ENCODE assay signal across 17 cellular contexts in genomic region chr7:30149640-30150272, GRCh38. TPM values are rescaled to one million over a fixed set of nuclear protein-coding genes. Genes with fewer than 3 reads are reported as not detected.
DNase-seq lines count a peak whose midpoint lies in the region; ATAC-seq and TF ChIP-seq lines count a peak whose summit lies in the region.
"Had no signal": no experiment of that assay in that cellular context is flagged by ENCODE, and none has a peak within 500 bp of the region (broad histone marks: within the 10 kb centered on the region; RNA-seq: fewer than 3 reads in every experiment).

No MANE protein-coding gene starts in this region.

- no peaks in the 10 kb centered on the region for H3K27me3 Mint-ChIP-seq in activated T-cell treated with anti-CD3 and anti-CD28 coated beads, Interleukin-2, amount 50 U/mL, for 24 hours
- H3K27me3 Mint-ChIP-seq: CD4-positive, CD25-positive, alpha-beta regulatory T cell; type B pancreatic cell had no signal

- TF ChIP-seq CTCF in RWPE2 (IDR thresholded peaks at IDR 0.05; ENCODE audit: poor library complexity, severe bottlenecking) (no peak), lower leg skin (IDR thresholded peaks at IDR 0.05) (no peak)

- peaks cover 12% of the 10 kb centered on the region for H3K4me1 ChIP-seq in RWPE2 (ENCODE audit: insufficient read depth, poor library complexity, severe bottlenecking)
- peaks cover 0 to 6% of the 10 kb centered on the region in 2 donors for H3K4me1 ChIP-seq in esophagus (ENCODE audit: control insufficient read depth in 2 of 2, insufficient read depth in 2 of 2, low read length in 1 of 2)
- H3K4me1 ChIP-seq in thymus (ENCODE audit: control insufficient read depth, insufficient read depth, low read length) = peaks cover 42% of the 10 kb centered on the region

- ATAC-seq in RWPE2 (ENCODE audit: low read depth) = no peak
- no peak for ATAC-seq in HG03159 (IDR thresholded peaks at IDR 0.05; ENCODE audit: unreplicated experiment)
- ATAC-seq: right cardiac atrium had no signal

- intact Hi-C loops in lower leg skin (cut with DNase I; ENCODE audit: low total_unique reads) = no loop called here

- H3K36me3 Mint-ChIP-seq in activated T-cell treated with anti-CD3 and anti-CD28 coated beads, Interleukin-2, amount 50 U/mL, for 24 hours (ENCODE audit: low read depth) = peaks cover 3% of the 10 kb centered on the region

- no peak for DNase-seq in activated T-cell treated with anti-CD3 and anti-CD28 coated beads, Interleukin-2, amount 50 U/mL, for 24 hours
- DNase-seq in activated T-cell treated with anti-CD3 and anti-CD28 coated beads, Interleukin-2, amount 50 U/mL, for 48 hours = no peak
- DNase-seq in RWPE2 (ENCODE audit: low spot score) = no peak
- DNase-seq in lower leg skin (ENCODE audit: low spot score in 2 of 2) = no peak
- no peak for DNase-seq in NCI-H1105 treated with DMSO at 0.1 percent for 48 hours (lab: John Stamatoyannopoulos, UW)
- DNase-seq: activated effector memory CD4-positive, alpha-beta T cell treated with Interleukin-2 at 50 U/mL for 16 hours; glutamatergic neuron; left ventricle myocardium inferior; NCI-H82; SJCRH30 had no signal

- H3K9me3 Mint-ChIP-seq in activated T-cell treated with anti-CD3 and anti-CD28 coated beads, Interleukin-2, amount 50 U/mL, for 24 hours = no peaks in the 10 kb centered on the region
- H3K9me3 Mint-ChIP-seq: CD4-positive, CD25-positive, alpha-beta regulatory T cell; T-helper 1 cell treated with Interleukin-12 subunit alpha and Interleukin-12 subunit beta and Interleukin-4 antibody, amounts not matched to agents 30 μg/mL and 1 μg/mL, for 36 hours; type B pancreatic cell had no signal

- H3K27ac ChIP-seq in RWPE2 (ENCODE audit: poor library complexity, severe bottlenecking) (peak overlapping the region; percentile 21), esophagus (ENCODE audit: low read depth in 2 of 2, low read length in 1 of 2) (peak overlapping the region; percentile 72 to 88), thymus (ENCODE audit: low read depth) (peak overlapping the region; percentile 83)
- H3K27ac ChIP-seq: left ventricle myocardium inferior, SJCRH30 had no signal

- no peak for TF ChIP-seq POLR2A in lower leg skin (IDR thresholded peaks at IDR 0.05)

- H3K27me3 ChIP-seq in RWPE2 (ENCODE audit: insufficient read depth, poor library complexity, severe bottlenecking) = no peaks in the 10 kb centered on the region
- H3K27me3 ChIP-seq in esophagus (ENCODE audit: control insufficient read depth in 1 of 2, insufficient read depth in 2 of 2, low read length in 2 of 2) = no peaks in the 10 kb centered on the region
- no peaks in the 10 kb centered on the region for H3K27me3 ChIP-seq in thymus (ENCODE audit: control insufficient read depth, insufficient read depth)
- H3K27me3 ChIP-seq: SJCRH30 had no signal

- H3K4me3 ChIP-seq in RWPE2 (ENCODE audit: severe bottlenecking) (no peak overlapping the region), esophagus (ENCODE audit: low read depth in 1 of 2, low read length in 2 of 2) (no peak overlapping the region), thymus (ENCODE audit: low read length) (no peak overlapping the region), lower leg skin (ENCODE audit: low read depth, poor library complexity, severe bottlenecking) (no peak overlapping the region)
- H3K4me3 ChIP-seq: left ventricle myocardium inferior, SJCRH30 had no signal

- H3K27ac Mint-ChIP-seq in activated T-cell treated with anti-CD3 and anti-CD28 coated beads, Interleukin-2, amount 50 U/mL, for 24 hours = peak overlapping the region; percentile 69
- H3K27ac Mint-ChIP-seq: type B pancreatic cell had no signal

- H3K4me3 Mint-ChIP-seq in activated T-cell treated with anti-CD3 and anti-CD28 coated beads, Interleukin-2, amount 50 U/mL, for 24 hours = no peak overlapping the region
- H3K4me3 Mint-ChIP-seq: T-helper 1 cell treated with Interleukin-12 subunit alpha and Interleukin-12 subunit beta and Interleukin-4 antibody, amounts not matched to agents 30 μg/mL and 1 μg/mL, for 36 hours; type B pancreatic cell had no signal

- no peaks in the 10 kb centered on the region for H3K4me1 Mint-ChIP-seq in activated T-cell treated with anti-CD3 and anti-CD28 coated beads, Interleukin-2, amount 50 U/mL, for 24 hours (ENCODE audit: low read depth)

- H3K9me3 ChIP-seq in RWPE2 (ENCODE audit: severe bottlenecking) = no peaks in the 10 kb centered on the region
- no peaks in the 10 kb centered on the region for H3K9me3 ChIP-seq in esophagus (ENCODE audit: control insufficient read depth in 2 of 2, insufficient read depth in 1 of 2, low read depth in 1 of 2, low read length in 1 of 2)
- no peaks in the 10 kb centered on the region for H3K9me3 ChIP-seq in thymus (ENCODE audit: control insufficient read depth)
- H3K9me3 ChIP-seq: left ventricle myocardium inferior, SJCRH30 had no signal

- WGBS in esophagus, 2 donors = 83 to 86% methylated on average over 7 of the region's 7 CpGs
- 98% methylated on average over 7 of the region's 7 CpGs for WGBS in thymus
- WGBS in lower leg skin, 2 donors = 89 to 90% methylated on average over 7 of the region's 7 CpGs

- no peaks in the 10 kb centered on the region; the same call in 1 of the 2 replicates for H3K36me3 ChIP-seq in RWPE2 (ENCODE audit: low read depth)
- H3K36me3 ChIP-seq in esophagus (ENCODE audit: control insufficient read depth in 2 of 2, insufficient read depth in 2 of 2, low read length in 1 of 2) = peaks cover 3 to 9% of the 10 kb centered on the region in 2 donors
- H3K36me3 ChIP-seq in thymus (ENCODE audit: control insufficient read depth, insufficient read depth) = no peaks in the 10 kb centered on the region

RNA-seq across cellular contexts. Expression of gene MTURN, which starts 15.0 kb away (rescaled TPM):
- polyA plus RNA-seq in esophagus (1 to 10 TPM; 7.7 to 9.9 TPM), thymus (18.9 TPM)
- 10 to 100 TPM; 36.9 to 59.7 (median 45.6) TPM for total RNA-seq in lower leg skin

Comparison
In these comparisons a context has a peak if more than half of its experiments do, and no peak if none do; other contexts are left out.
1. H3K27ac ChIP-seq: peak in every context shown above with its lines; median percentile 83 in thymus; 80 in esophagus; 21 in RWPE2.